ENCODE assay signal across 8 cellular contexts in the genomic region with DNA sequence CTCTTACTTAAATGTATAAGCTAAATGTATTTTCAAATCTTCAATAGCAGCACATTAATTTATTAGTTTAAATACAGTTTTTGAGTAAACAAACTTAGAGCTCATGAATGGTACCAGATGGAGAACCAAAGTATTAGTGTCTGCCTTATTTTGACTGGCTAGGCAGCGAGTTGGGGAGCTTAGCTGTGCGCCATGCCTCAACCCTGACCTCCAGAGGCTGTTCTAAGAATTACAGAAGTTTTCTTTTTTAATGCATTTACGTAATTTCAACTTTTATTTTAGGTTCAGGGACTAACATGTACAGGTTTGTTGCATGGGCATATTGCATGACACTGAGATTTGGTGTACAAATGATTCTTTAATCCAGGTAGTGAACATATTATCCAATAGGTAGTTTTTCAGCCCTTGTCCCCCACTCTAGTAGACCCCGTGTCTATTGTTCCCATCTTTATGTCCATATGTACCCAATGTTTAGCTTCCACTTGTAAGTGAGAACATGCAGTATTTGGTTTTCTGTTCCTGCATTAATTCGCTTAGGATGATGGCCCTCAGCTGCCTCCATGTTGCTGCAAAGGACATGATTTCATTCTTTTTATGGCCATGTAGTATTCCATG.
DNase-seq lines count a peak whose midpoint lies in the region; ATAC-seq and TF ChIP-seq lines count a peak whose summit lies in the region.

No MANE protein-coding gene starts in this region.

- ATAC-seq in HCT116 (peak; percentile 96), lung (ENCODE audit: insufficient read depth, low FRiP score) (no peak)

- H3K4me2 ChIP-seq in HCT116 (ENCODE audit: low read length), result peak overlapping the region; percentile 46

- H3K9me3 ChIP-seq in cardiac muscle cell (ENCODE audit: low read depth) (no peaks in the 10 kb centered on the region), HCT116 (ENCODE audit: control insufficient read depth in 1 of 2, insufficient read depth in 1 of 2, low read depth in 1 of 2, low read length in 2 of 2) (no peaks in the 10 kb centered on the region), lung (ENCODE audit: control insufficient read depth in 2 of 2, insufficient read depth in 1 of 2, low read length in 1 of 2) (no peaks in the 10 kb centered on the region)

- POLR2A ChIA-PET in HCT116 (lab: Charles Lee), result interaction anchor here (1.1 kb wide), 1 partner anchor 160 kb away, joined by 3 read pairs; no protein-coding TSS in a partner anchor

- no peaks in the 10 kb centered on the region for H3K79me2 ChIP-seq in HCT116 (ENCODE audit: insufficient read depth, low read length)

- CTCF ChIA-PET in HCT116 (lab: Charles Lee), result interaction anchor here (0.6 to 2.9 kb wide), 17 partner anchors 8 to 564 kb away, joined by 3 to 56 read pairs (median 4); partner anchors contain the start of gene CADPS2

- H3K9me2 ChIP-seq in HCT116 (ENCODE audit: insufficient read depth), result no peaks in the 10 kb centered on the region

- no peak overlapping the region for H3K9ac ChIP-seq in HCT116 (ENCODE audit: low read length)

- H3K4me1 ChIP-seq in cardiac muscle cell (ENCODE audit: low read depth) (no peaks in the 10 kb centered on the region), HCT116 (ENCODE audit: control insufficient read depth in 1 of 2, insufficient read depth in 2 of 2, low read length in 2 of 2) (no peaks in the 10 kb centered on the region), lung (ENCODE audit: control insufficient read depth in 2 of 2, insufficient read depth in 2 of 2, low read length in 2 of 2) (no peaks in the 10 kb centered on the region)

- H3K27ac ChIP-seq in cardiac muscle cell, result no peak overlapping the region
- H3K27ac ChIP-seq in HCT116 (ENCODE audit: low read depth, low read length), result no peak overlapping the region
- H3K27ac ChIP-seq in lung (ENCODE audit: low read depth in 1 of 2, low read length in 1 of 2), result no peak overlapping the region

- 44% methylated on average over 5 of the region's 5 CpGs for WGBS in lung, 2 donors

- DNase-seq in cardiac muscle cell (ENCODE audit: low read depth in 1 of 2, low spot score in 1 of 2) (peak; percentile 53 to 69), cardiac septum (ENCODE audit: low spot score) (no peak), HCT116 (ENCODE audit: low read depth, low spot score) (peak; percentile 45), LNCaP clone FGC (ENCODE audit: low read depth) (peak; percentile 38), astrocyte of the cerebellum (ENCODE audit: low read depth) (peak; percentile 5), lung (ENCODE audit: low spot score) (no peak)
- DNase-seq in stimulated activated CD4-positive, alpha-beta T cell treated with anti-CD3 and anti-CD28 coated beads, Interleukin-2, amount 100 ng/mL, for 48 hours, result no peak
- DNase-seq in effector CD8-positive, alpha-beta T cell (lab: John Stamatoyannopoulos, UW), result no peak

- peak; percentile 84 for TF ChIP-seq RAD21 in HCT116 (IDR thresholded peaks at IDR 0.05; ENCODE audit: low read depth)

- no peaks in the 10 kb centered on the region for H4K20me1 ChIP-seq in HCT116 (ENCODE audit: insufficient read depth)

- H3K36me3 ChIP-seq in cardiac muscle cell (no peaks in the 10 kb centered on the region), HCT116 (ENCODE audit: control insufficient read depth in 1 of 2, insufficient read depth in 2 of 2, low read length in 2 of 2) (no peaks in the 10 kb centered on the region), lung (ENCODE audit: control insufficient read depth in 2 of 2, insufficient read depth in 2 of 2, low read length in 2 of 2) (no peaks in the 10 kb centered on the region)

- H3K27me3 ChIP-seq in cardiac muscle cell (no peaks in the 10 kb centered on the region), HCT116 (ENCODE audit: insufficient read depth, low read length) (no peaks in the 10 kb centered on the region), lung (ENCODE audit: control insufficient read depth, insufficient read depth) (no peaks in the 10 kb centered on the region)

- H3K4me3 ChIP-seq in cardiac muscle cell, result no peak overlapping the region
- no peak overlapping the region for H3K4me3 ChIP-seq in HCT116 (replicated peaks in 1 of 2; ENCODE audit: low read depth in 1 of 2, low read length in 2 of 2)
- no peak overlapping the region for H3K4me3 ChIP-seq in LNCaP clone FGC (ENCODE audit: low read depth, low read length)
- no peak overlapping the region for H3K4me3 ChIP-seq in astrocyte of the cerebellum (ENCODE audit: low read depth, low read length)
- H3K4me3 ChIP-seq in lung, result no peak overlapping the region

- peak; percentile 80 for TF ChIP-seq CTCF in cardiac muscle cell (IDR thresholded peaks at IDR 0.05; ENCODE audit: low read depth, low read length)
- peak; percentile 67 to 76 (median 72); a peak in 5 of 6 replicates for TF ChIP-seq CTCF in HCT116 (IDR thresholded peaks at IDR 0.05 in 2 of 3, conservative IDR thresholded peaks at IDR 0.05 in 1 of 3; ENCODE audit: borderline replicate concordance in 1 of 3, insufficient read depth in 1 of 3, low read depth in 2 of 3, low read length in 2 of 3)
- peak; percentile 80 for TF ChIP-seq CTCF in LNCaP clone FGC (IDR thresholded peaks at IDR 0.05; ENCODE audit: control insufficient read depth, extremely low read depth, insufficient read depth)
- peak; percentile 72 for TF ChIP-seq CTCF in astrocyte of the cerebellum (IDR thresholded peaks at IDR 0.05; ENCODE audit: low read depth, low read length, missing control alignments)
- TF ChIP-seq CTCF in lung (IDR thresholded peaks at IDR 0.05; ENCODE audit: control extremely low read depth, extremely low read depth), result peak; percentile 16

- no TSS peak for BruUV-seq in HCT116 (replicated peaks; lab: Mats Ljungman, UMichigan)

- intact Hi-C loops in cardiac septum (cut with DNase I) (no loop called here), HCT116 (cut with micrococcal nuclease) (loop anchor here (1.0 to 10.0 kb wide), 4 partner anchors 159 to 473 kb away; no protein-coding TSS in a partner anchor)

- no peak for TF ChIP-seq POLR2A in HCT116 (IDR thresholded peaks at IDR 0.05; ENCODE audit: borderline replicate concordance, extremely low read depth, insufficient read depth, insufficient read length)

- in situ Hi-C loops in astrocyte of the cerebellum (cut with HindIII; ENCODE audit: low sequenced_read_pairs), result no loop called here

- RAD21 ChIA-PET in HCT116 (lab: Charles Lee; ENCODE audit: low non-redundant PET in 1 of 2, low total read pairs in 2 of 2, uncharacterized antibody in 2 of 2, unreplicated experiment in 2 of 2), result interaction anchor here (1.4 to 1.8 kb wide), 2 partner anchors 159 kb away, joined by 6 to 9 read pairs; no protein-coding TSS in a partner anchor

- peak overlapping the region; percentile 24 for H2AFZ ChIP-seq in HCT116 (ENCODE audit: low read depth, low read length, poor library complexity, severe bottlenecking)

TF ChIP-seq in HCT116, 20 proteins besides CTCF, POLR2A, EP300 and RAD21:
- TF ChIP-seq CEBPB (IDR thresholded peaks at IDR 0.05; ENCODE audit: low read depth) (no peak), EGR1 (IDR thresholded peaks at IDR 0.05; ENCODE audit: low read depth) (0 out of 2 replicates have a peak, but pooled peaks have one; percentile 10)

Comparison
In these comparisons a context has a peak if more than half of its experiments do, and no peak if none do; other contexts are left out.
1. DNase-seq: peak in cardiac muscle cell (2 of 2), HCT116 (single experiment), LNCaP clone FGC (single experiment) and astrocyte of the cerebellum (single experiment); none in cardiac septum (single experiment), lung (single experiment), stimulated activated CD4-positive, alpha-beta T cell treated with anti-CD3 and anti-CD28 coated beads, Interleukin-2, amount 100 ng/mL, for 48 hours (0 of 2) and effector CD8-positive, alpha-beta T cell (single experiment).
2. CTCF ChIP-seq: peak in every context shown above with its lines; median percentile 80 in cardiac muscle cell; 80 in LNCaP clone FGC; 72 in HCT116; 72 in astrocyte of the cerebellum; 16 in lung.